9 cellular contexts compared by ENCODE assay signal in the genomic region with DNA sequence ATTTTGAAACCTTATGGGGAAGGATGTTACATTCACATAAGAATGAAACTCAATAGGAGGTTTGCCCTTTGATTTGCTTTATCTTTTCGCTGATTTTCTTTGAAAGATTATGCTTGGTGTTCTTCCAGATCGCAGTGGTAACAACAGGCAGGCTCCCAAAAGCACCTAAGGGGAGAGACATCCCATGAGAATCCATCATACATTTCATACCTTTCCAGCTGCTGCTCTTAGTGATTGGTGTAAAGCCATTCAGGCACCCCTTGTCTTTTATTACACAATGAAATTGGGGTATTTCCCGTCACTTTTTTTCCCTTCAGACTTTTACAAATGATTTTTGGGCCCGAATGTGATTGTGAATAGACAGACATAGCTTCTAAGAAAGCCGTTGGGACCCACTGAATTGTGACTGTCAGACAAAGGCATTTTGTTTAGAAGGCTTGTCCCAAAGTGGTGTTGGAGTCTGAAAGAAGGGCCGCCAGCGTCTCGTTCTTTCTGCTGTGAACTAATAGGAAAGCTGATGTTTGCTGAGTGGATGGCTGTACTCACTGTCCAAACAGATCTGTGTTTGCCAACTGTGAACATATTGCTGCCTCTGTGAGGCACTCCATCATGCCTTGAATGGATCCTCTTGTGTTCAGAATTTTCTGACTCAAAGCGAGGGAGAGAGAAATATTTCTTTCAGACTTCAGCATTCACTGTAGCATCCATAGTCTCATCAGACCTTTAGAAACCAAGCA.
DNase-seq lines count a peak whose midpoint lies in the region; ATAC-seq and TF ChIP-seq lines count a peak whose summit lies in the region.
"Had no signal": no experiment of that assay in that cellular context is flagged by ENCODE, and none has a peak within 500 bp of the region (broad histone marks: within the 10 kb centered on the region; RNA-seq: fewer than 3 reads in every experiment).

No MANE protein-coding gene starts in this region.

- intact Hi-C loops in body of pancreas (cut with DNase I): no loop called here
- intact Hi-C loops in left colon (cut with DNase I, micrococcal nuclease): loop anchor here in 1 of 2 donors (10.0 kb wide), 1 partner anchor 79 kb away; no protein-coding TSS in a partner anchor

- H3K4me3 ChIP-seq in body of pancreas (no peak overlapping the region), skin epidermis (no peak overlapping the region)

- no peak for TF ChIP-seq POLR2A in body of pancreas (IDR thresholded peaks at IDR 0.05)

- no peaks in the 10 kb centered on the region for H3K27me3 ChIP-seq in body of pancreas

- no peak for TF ChIP-seq CTCF in body of pancreas (IDR thresholded peaks at IDR 0.05)

- WGBS in body of pancreas, 2 donors: 15 to 20% methylated on average over 9 of the region's 9 CpGs

- peak; percentile 57 for ATAC-seq in body of pancreas
- ATAC-seq in left colon: peak; percentile 81
- ATAC-seq in HG02973 (IDR thresholded peaks at IDR 0.05; ENCODE audit: unreplicated experiment): no peak
- no peak for ATAC-seq in GM18861 (IDR thresholded peaks at IDR 0.05; ENCODE audit: unreplicated experiment)

- peak overlapping the region; percentile 22 to 67 (median 47) for H3K27ac ChIP-seq in body of pancreas
- H3K27ac ChIP-seq in skin epidermis: peak overlapping the region in 13 of 21 experiments; percentile 2 to 84 (median 53)

- no peaks in the 10 kb centered on the region for H3K36me3 ChIP-seq in body of pancreas (replicated peaks in 1 of 2; ENCODE audit: insufficient read depth in 1 of 2, low read depth in 2 of 2)

- H3K9me3 ChIP-seq in body of pancreas: no peaks in the 10 kb centered on the region

- DNase-seq in NCI-H1105 treated with DMSO at 0.1 percent for 48 hours (lab: John Stamatoyannopoulos, UW) (peak; percentile 63), body of pancreas (peak; percentile 24 to 52 (median 46)), left colon (peak; percentile 38 to 44)
- no peak for DNase-seq in stimulated activated CD4-positive, alpha-beta T cell treated with anti-CD3 and anti-CD28 coated beads, Interleukin-1b, Interleukin-23, amount 100 ng/mL, for 48 hours
- no peak for DNase-seq in activated CD8-positive, alpha-beta memory T cell treated with anti-CD3 and anti-CD28 coated beads, Interleukin-2, amount 50 U/mL, for 48 hours
- DNase-seq: dermis blood vessel endothelial cell had no signal

- H3K4me1 ChIP-seq in body of pancreas: peaks cover 59% of the 10 kb centered on the region

Comparison
In these comparisons a context has a peak if more than half of its experiments do, and no peak if none do; other contexts are left out.
1. DNase-seq: peak in NCI-H1105 treated with DMSO at 0.1 percent for 48 hours (single experiment), body of pancreas (4 of 4) and left colon (2 of 2); none in stimulated activated CD4-positive, alpha-beta T cell treated with anti-CD3 and anti-CD28 coated beads, Interleukin-1b, Interleukin-23, amount 100 ng/mL, for 48 hours (single experiment) and activated CD8-positive, alpha-beta memory T cell treated with anti-CD3 and anti-CD28 coated beads, Interleukin-2, amount 50 U/mL, for 48 hours (single experiment).
2. ATAC-seq: peak in body of pancreas (single experiment) and left colon (single experiment); none in HG02973 (single experiment) and GM18861 (single experiment).